In the genomic region with DNA sequence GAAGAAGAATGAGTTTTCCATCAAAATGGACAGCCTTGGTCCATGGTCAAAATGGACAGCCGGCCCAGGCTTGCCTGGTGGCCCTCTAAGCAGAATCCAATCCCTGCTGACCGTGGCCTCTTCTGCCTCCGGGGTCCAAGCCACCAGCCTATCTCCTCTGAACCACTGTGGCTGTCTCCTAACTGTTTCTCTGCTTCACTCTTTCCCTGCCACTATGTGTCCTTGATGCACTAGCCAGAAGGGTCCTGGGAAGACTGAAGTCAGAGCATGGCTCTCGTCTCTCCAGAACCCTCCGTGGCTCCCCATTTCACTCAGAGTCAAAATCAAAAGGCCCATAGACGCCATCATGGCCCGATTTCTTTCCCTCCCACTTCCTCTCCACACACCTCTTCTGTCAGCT, we compare ENCODE assay signal across 10 cellular contexts. TPM values are rescaled to one million over a fixed set of nuclear protein-coding genes. Genes with fewer than 3 reads are reported as not detected.
"Had no signal": no experiment of that assay in that cellular context is flagged by ENCODE, and none has a peak within 500 bp of the region (broad histone marks: within the 10 kb centered on the region; RNA-seq: fewer than 3 reads in every experiment).

No MANE protein-coding gene starts in this region.

- H3K27ac Mint-ChIP-seq: HFFc6 had no signal

- H3K9me3 ChIP-seq: HAP-1 had no signal

- DNase-seq: GM23248, GOT3, H7, HFFc6, IMR-90 had no signal

- H3K4me3 Mint-ChIP-seq: HFFc6 had no signal

- H3K4me3 ChIP-seq: GM23248, HAP-1 had no signal

- H3K27ac ChIP-seq: GM23248, HL-60 had no signal

- H3K36me3 ChIP-seq: HAP-1 had no signal

- ATAC-seq: HCT116, HepG2 had no signal

RNA-seq across cellular contexts. Expression of a gene that starts 8.5 kb away (rescaled TPM):
- total RNA-seq: GM23248, HepG2, HFFc6, HT1080, IMR-90 had no signal
- polyA plus RNA-seq: GM23248, HepG2, IMR-90 had no signal
